9 cellular contexts compared by ENCODE assay signal in the genomic region with DNA sequence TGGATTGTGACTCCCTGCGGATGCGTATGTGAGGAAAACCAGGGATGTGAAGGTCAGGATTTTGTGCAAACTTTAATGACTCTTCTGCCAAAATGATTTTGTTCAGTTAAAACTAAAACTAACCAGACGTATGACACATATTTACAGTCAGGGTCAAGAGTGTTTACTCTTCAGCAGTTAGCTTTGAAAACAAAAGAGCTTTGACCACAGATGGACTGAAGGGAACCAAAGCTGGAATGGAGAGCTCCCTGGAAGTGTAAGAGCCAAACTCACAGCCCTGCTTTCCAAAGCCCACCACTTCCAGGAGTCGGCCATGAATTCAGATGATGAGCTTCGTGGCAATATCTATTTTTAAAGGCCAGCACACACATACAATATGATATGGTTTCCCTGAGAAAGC. TPM values are rescaled to one million over a fixed set of nuclear protein-coding genes. Genes with fewer than 3 reads are reported as not detected.
DNase-seq lines count a peak whose midpoint lies in the region; FAIRE-seq and TF ChIP-seq lines count a peak whose summit lies in the region.
"Had no signal": no experiment of that assay in that cellular context is flagged by ENCODE, and none has a peak within 500 bp of the region (broad histone marks: within the 10 kb centered on the region; RNA-seq: fewer than 3 reads in every experiment).

No MANE protein-coding gene starts in this region.

- no peak overlapping the region for H4K91ac ChIP-seq in mesenchymal stem cell (ENCODE audit: low read length)

- peak overlapping the region; percentile 54 to 61 for H3K27ac ChIP-seq in coronary artery
- H3K27ac ChIP-seq in mesenchymal stem cell (ENCODE audit: low read length, poor library complexity, severe bottlenecking) = peak overlapping the region; percentile 86

- intact Hi-C loops in posterior vena cava (cut with DNase I) = no loop called here

- H2BK12ac ChIP-seq in mesenchymal stem cell (ENCODE audit: low read length in 2 of 2) = no peak overlapping the region

- no peaks in the 10 kb centered on the region for H3K27me3 ChIP-seq in mesenchymal stem cell (ENCODE audit: control insufficient read depth in 1 of 2, insufficient read depth in 1 of 2, low read length in 2 of 2)

- no peak overlapping the region for H2BK15ac ChIP-seq in mesenchymal stem cell (ENCODE audit: low read depth, poor library complexity, severe bottlenecking)

- TF ChIP-seq POLR2A in GM12892 (IDR thresholded peaks at IDR 0.05; ENCODE audit: low read depth, low read length) = no peak

- H3K4me3 ChIP-seq in coronary artery (no peak overlapping the region), mesenchymal stem cell (ENCODE audit: insufficient read depth in 1 of 2, low read depth in 1 of 2, low read length in 2 of 2) (peak overlapping the region in 1 of 2 experiments; percentile 54)

- H3K4me1 ChIP-seq in mesenchymal stem cell (ENCODE audit: control insufficient read depth, insufficient read depth, low read depth, low read length) = peaks cover 14% of the 10 kb centered on the region

- H4K8ac ChIP-seq in mesenchymal stem cell (ENCODE audit: low read length) = no peak overlapping the region

- WGBS in mesenchymal stem cell = 0% methylated on average over 5 of the region's 5 CpGs

- H3K79me1 ChIP-seq in mesenchymal stem cell (replicated peaks; ENCODE audit: low read length, poor library complexity, severe bottlenecking) = no peaks in the 10 kb centered on the region

- peaks cover 2 to 5% of the 10 kb centered on the region in 2 experiments for H3K36me3 ChIP-seq in mesenchymal stem cell (ENCODE audit: control insufficient read depth in 1 of 2, insufficient read depth in 2 of 2, low read depth in 1 of 2, low read length in 2 of 2)

- H3K14ac ChIP-seq in mesenchymal stem cell (ENCODE audit: low read length in 2 of 2) = no peak overlapping the region

- H3K18ac ChIP-seq in mesenchymal stem cell (ENCODE audit: low read depth in 1 of 2, low read length in 2 of 2) = no peak overlapping the region

- no peak for FAIRE-seq in GM12892 (lab: Jason Lieb, UNC)

- no peak overlapping the region for H2BK5ac ChIP-seq in mesenchymal stem cell (ENCODE audit: low read depth, low read length, poor library complexity, severe bottlenecking)

- H3K4me2 ChIP-seq in mesenchymal stem cell (ENCODE audit: low read length, poor library complexity, severe bottlenecking) = peak overlapping the region; percentile 52

- no peak overlapping the region for H2AK5ac ChIP-seq in mesenchymal stem cell (ENCODE audit: low read length, severe bottlenecking)

- H3K4ac ChIP-seq in mesenchymal stem cell (ENCODE audit: low read depth in 1 of 2, low read length in 2 of 2) = no peak overlapping the region

- no peak overlapping the region for H2BK120ac ChIP-seq in mesenchymal stem cell (ENCODE audit: low read depth, low read length)

- H3K23ac ChIP-seq in mesenchymal stem cell (ENCODE audit: low read length in 2 of 2) = no peak overlapping the region

- no peak for TF ChIP-seq CTCF in coronary artery (IDR thresholded peaks at IDR 0.05)

- H2AFZ ChIP-seq in mesenchymal stem cell (ENCODE audit: low read depth, low read length) = no peak overlapping the region

- no peaks in the 10 kb centered on the region for H3K9me3 ChIP-seq in mesenchymal stem cell (ENCODE audit: control insufficient read depth, low read length)

- DNase-seq in NCI-H748 (lab: John Stamatoyannopoulos, UW; ENCODE audit: unreplicated experiment) = peak; percentile 47
- no peak for DNase-seq in NCI-H748 treated with DMSO at 0.1 percent for 48 hours (lab: John Stamatoyannopoulos, UW)
- no peak for DNase-seq in coronary artery (ENCODE audit: low spot score)
- DNase-seq in mesenchymal stem cell = peak; percentile 95
- no peak for DNase-seq in GM12892 (ENCODE audit: insufficient read length)
- no peak for DNase-seq in posterior vena cava (ENCODE audit: low spot score)
- no peak for DNase-seq in activated naive CD4-positive, alpha-beta T cell (lab: John Stamatoyannopoulos, UW)
- no peak for DNase-seq in T-helper 2 cell
- DNase-seq: effector CD4-positive, alpha-beta T cell had no signal

- peak overlapping the region; percentile 66 for H3K9ac ChIP-seq in mesenchymal stem cell (ENCODE audit: low read length)

RNA-seq across cellular contexts. Expression of a gene that starts 15.5 kb away (rescaled TPM):
- polyA plus RNA-seq in mesenchymal stem cell (2013, experiment 1 of 2) = 67.9 TPM
- 64.2 TPM for polyA plus RNA-seq in mesenchymal stem cell (2013, experiment 2 of 2)
- 0.13 TPM for polyA plus RNA-seq in GM12892 (2012; ENCODE audit: missing spikeins)
- total RNA-seq in posterior vena cava = 100 to 1,000 TPM; 300 to 417 TPM

Comparison
In these comparisons a context has a peak if more than half of its experiments do, and no peak if none do; other contexts are left out.
1. DNase-seq: peak in NCI-H748 (single experiment) and mesenchymal stem cell (single experiment); none in NCI-H748 treated with DMSO at 0.1 percent for 48 hours (single experiment), coronary artery (single experiment), GM12892 (single experiment), posterior vena cava (single experiment), activated naive CD4-positive, alpha-beta T cell (0 of 4) and T-helper 2 cell (0 of 5).